ENCODE assay signal across 8 cellular contexts in the genomic region with DNA sequence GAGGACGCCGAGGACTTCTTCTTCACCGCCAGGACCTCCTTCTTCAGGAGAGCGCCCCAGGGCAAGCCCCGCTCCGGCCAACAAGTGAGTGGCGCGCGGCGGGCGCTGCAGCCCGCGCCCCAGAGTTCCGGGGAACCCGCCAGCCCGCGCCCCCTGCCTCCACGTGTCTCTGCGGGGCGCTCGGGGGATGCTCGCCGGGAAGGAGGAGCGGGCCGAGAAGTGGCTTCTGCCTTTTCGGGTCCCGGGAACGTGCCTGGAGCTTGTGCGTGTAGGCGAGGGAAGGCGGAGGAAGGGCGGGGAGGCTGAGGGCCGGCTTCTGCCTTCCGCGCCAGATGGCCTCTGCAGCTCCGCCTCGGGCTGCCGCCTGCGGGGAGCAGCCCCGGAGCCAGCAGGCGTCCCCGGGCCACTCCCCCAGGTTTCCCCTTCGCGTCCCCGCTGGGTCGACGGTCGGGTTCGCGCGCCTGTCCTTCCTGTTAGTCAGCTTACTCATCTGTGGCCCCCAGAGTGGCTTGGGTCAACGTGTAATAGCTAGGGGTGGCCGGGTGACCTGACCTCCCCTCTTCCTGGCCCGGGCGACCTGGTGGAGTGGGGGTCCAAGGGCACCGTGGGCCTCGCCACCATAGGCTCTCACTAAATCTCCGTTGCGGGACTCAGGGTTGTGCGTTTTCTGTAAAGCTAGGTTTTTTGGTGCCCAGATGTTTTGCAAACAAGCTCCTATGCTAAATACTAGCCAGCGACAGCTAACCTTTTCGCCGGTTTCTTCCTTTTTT. TPM values are rescaled to one million over a fixed set of nuclear protein-coding genes. Genes with fewer than 3 reads are reported as not detected.
DNase-seq lines count a peak whose midpoint lies in the region; ATAC-seq, FAIRE-seq and TF ChIP-seq lines count a peak whose summit lies in the region.

No MANE protein-coding gene starts in this region.

- H3K27ac ChIP-seq in Panc1 (ENCODE audit: low read length) (peak overlapping the region; percentile 90), parathyroid adenoma (peak overlapping the region; percentile 58), urinary bladder (ENCODE audit: low read depth) (peak overlapping the region; percentile 68)

- no peaks in the 10 kb centered on the region for H3K27me3 ChIP-seq in Panc1 (ENCODE audit: control insufficient read depth, insufficient read depth, low read length)
- no peaks in the 10 kb centered on the region for H3K27me3 ChIP-seq in parathyroid adenoma (ENCODE audit: control insufficient read depth, insufficient read depth, low read length)

- intact Hi-C loops in Panc1 (cut with micrococcal nuclease; ENCODE audit: unreplicated experiment): loop anchor here (2.0 to 5.0 kb wide), 2 partner anchors 56 to 86 kb away; no protein-coding TSS in a partner anchor

- in situ Hi-C loops in Panc1 (cut with HindIII; ENCODE audit: low pct_unique_long_range_greater_than_20kb, low sequenced_read_pairs): no loop called here

- peaks cover 8% of the 10 kb centered on the region for H3K36me3 ChIP-seq in Panc1 (ENCODE audit: control insufficient read depth, insufficient read depth, low read length)
- no peaks in the 10 kb centered on the region for H3K36me3 ChIP-seq in parathyroid adenoma (ENCODE audit: control insufficient read depth, insufficient read depth, low read length)
- H3K36me3 ChIP-seq in urinary bladder (ENCODE audit: insufficient read depth): no peaks in the 10 kb centered on the region

- H2AFZ ChIP-seq in parathyroid adenoma: peak overlapping the region; percentile 98

- H3K4me2 ChIP-seq in parathyroid adenoma (ENCODE audit: low read length): peak overlapping the region; percentile 82

- H3K4me3 ChIP-seq in Panc1 (ENCODE audit: low read depth in 2 of 2, low read length in 2 of 2): peak overlapping the region; percentile 68 to 95
- peak overlapping the region; percentile 52 for H3K4me3 ChIP-seq in parathyroid adenoma (ENCODE audit: low read depth, low read length)
- H3K4me3 ChIP-seq in urinary bladder (ENCODE audit: low read depth, low read length): peak overlapping the region; percentile 85

- peak; percentile 50 for ATAC-seq in HG03439 (IDR thresholded peaks at IDR 0.05; ENCODE audit: unreplicated experiment)
- peak; percentile 55 for ATAC-seq in Panc1

- peak overlapping the region; percentile 69 for H3K9ac ChIP-seq in parathyroid adenoma

- CTCF ChIA-PET in Panc1 (lab: Charles Lee): interaction anchor here (0.5 to 0.9 kb wide), 3 partner anchors 9 to 61 kb away, joined by 3 to 6 read pairs (median 4); no protein-coding TSS in a partner anchor

- BruUV-seq in Panc1 (replicated peaks; lab: Mats Ljungman, UMichigan): no TSS peak

- H3K4me1 ChIP-seq in Panc1 (ENCODE audit: control insufficient read depth, insufficient read depth, low read length): peaks cover 31% of the 10 kb centered on the region
- H3K4me1 ChIP-seq in parathyroid adenoma: peaks cover 7% of the 10 kb centered on the region
- no peaks in the 10 kb centered on the region for H3K4me1 ChIP-seq in urinary bladder (ENCODE audit: insufficient read depth)

- peak; percentile 86 for DNase-seq in CD1c-positive myeloid dendritic cell (ENCODE audit: extremely low spot score)
- DNase-seq in GM19239 (ENCODE audit: insufficient read length, low spot score): peak; percentile 50
- no peak for DNase-seq in Panc1 (ENCODE audit: low read depth, low spot score)
- peak; percentile 61 for DNase-seq in activated T-helper 9 cell treated with anti-CD3 and anti-CD28 coated beads, Interleukin-2, amount 50 U/mL, for 16 hours (ENCODE audit: low read depth)
- DNase-seq in germinal center (ENCODE audit: low spot score): peak; percentile 83

- POLR2A ChIA-PET in Panc1 (lab: Charles Lee): interaction anchor here (0.6 to 1.0 kb wide), 3 partner anchors 15 to 148 kb away, joined by 3 to 8 read pairs (median 3); no protein-coding TSS in a partner anchor

- TF ChIP-seq CTCF in Panc1 (IDR thresholded peaks at IDR 0.05) (no peak), parathyroid adenoma (IDR thresholded peaks at IDR 0.05) (no peak)

- FAIRE-seq in GM19239 (lab: Jason Lieb, UNC): peak; percentile 90

- H3K9me3 ChIP-seq in Panc1 (ENCODE audit: control insufficient read depth, insufficient read depth, low read depth, low read length): no peaks in the 10 kb centered on the region
- no peaks in the 10 kb centered on the region for H3K9me3 ChIP-seq in parathyroid adenoma (ENCODE audit: control insufficient read depth, low read length)

- H3K79me2 ChIP-seq in parathyroid adenoma: no peaks in the 10 kb centered on the region

- WGBS in urinary bladder: under 1% methylated on average over 63 of the region's 63 CpGs

RNA-seq across cellular contexts. Expression of gene RASSF3, which starts 0.6 kb away (rescaled TPM):
- total RNA-seq in Panc1 (2021; ENCODE audit: unreplicated experiment) (107 TPM), urinary bladder (50.4 TPM)
- 42.2 TPM for polyA plus RNA-seq in Panc1 (2012; ENCODE audit: insufficient read length)
- 112 TPM for polyA plus RNA-seq in urinary bladder
